ENCODE assay signal across 1 cellular context in genomic region chr6:2986722-2987196, GRCh38.
TF ChIP-seq lines count a peak whose summit lies in the region.

No MANE protein-coding gene starts in this region.

TF ChIP-seq in HCT116, 20 proteins besides CTCF, POLR2A, EP300 and RAD21 (continued from another document):
- TF ChIP-seq REST (IDR thresholded peaks at IDR 0.05; ENCODE audit: low read depth) (no peak), ELF1 (IDR thresholded peaks at IDR 0.05; ENCODE audit: borderline replicate concordance, low read depth) (no peak), ZNF274 (IDR thresholded peaks at IDR 0.05; ENCODE audit: low read depth, low read length) (no peak)
